Comparison of ENCODE assay signal across 11 cellular contexts in the genomic region with DNA sequence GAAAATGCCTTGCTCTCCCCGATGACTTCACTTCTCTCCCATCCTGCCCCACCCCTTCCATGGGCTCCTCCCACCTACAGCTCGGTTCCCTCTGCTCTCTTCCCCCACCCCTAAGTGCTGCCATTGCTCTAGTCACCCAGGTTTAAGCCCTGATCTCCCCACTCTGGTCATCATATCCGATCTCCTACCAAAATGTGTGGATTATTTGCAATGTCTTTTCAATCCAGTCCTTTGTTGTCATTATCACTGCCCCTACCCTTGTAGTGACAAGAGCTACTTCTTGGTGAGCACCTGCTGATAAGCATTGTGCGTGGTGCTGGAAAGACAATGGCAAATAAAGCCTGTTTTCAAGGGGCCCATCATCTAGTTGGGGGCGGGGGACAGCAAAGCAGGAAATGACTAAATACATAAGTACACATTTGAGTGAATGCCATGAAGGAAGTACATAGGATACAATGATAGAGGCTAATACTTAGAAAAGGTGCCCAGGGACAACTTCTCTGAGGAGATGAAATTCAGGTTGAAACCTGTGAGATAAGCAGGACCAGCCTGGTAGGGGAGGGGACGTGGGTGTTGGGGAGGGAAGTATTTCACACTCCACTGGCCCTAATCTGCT.
A peak's percentile ranks its signal among the peaks of the same experiment; 100 is the strongest.
DNase-seq lines count a peak whose midpoint lies in the region; ATAC-seq and TF ChIP-seq lines count a peak whose summit lies in the region.
"Had no signal": no experiment of that assay in that cellular context is flagged by ENCODE, and none has a peak within 500 bp of the region (broad histone marks: within the 10 kb centered on the region; RNA-seq: fewer than 3 reads in every experiment).

No MANE protein-coding gene starts in this region.

- CTCF ChIA-PET in CD8-positive, alpha-beta T cell (lab: Charles Lee), result interaction anchor here (1.5 kb wide), 1 partner anchor 12 kb away, joined by 3 read pairs; no protein-coding TSS in a partner anchor

- peak; percentile 61 for ATAC-seq in GM19463 (IDR thresholded peaks at IDR 0.05; ENCODE audit: unreplicated experiment)
- ATAC-seq in CD8-positive, alpha-beta T cell, result no peak

- H3K4me1 Mint-ChIP-seq in endodermal cell, result peaks cover 29% of the 10 kb centered on the region
- no peaks in the 10 kb centered on the region for H3K4me1 Mint-ChIP-seq in CD8-positive, alpha-beta T cell (ENCODE audit: low read depth)
- H3K4me1 Mint-ChIP-seq: brain had no signal

- no peak overlapping the region for H3K27ac ChIP-seq in endodermal cell (ENCODE audit: low read depth, low read length)
- no peak overlapping the region for H3K27ac ChIP-seq in CD8-positive, alpha-beta T cell (ENCODE audit: low read depth, low read length)
- H3K27ac ChIP-seq: spleen, transverse colon had no signal

- peak overlapping the region; percentile 64 for H3K27ac Mint-ChIP-seq in endodermal cell
- H3K27ac Mint-ChIP-seq in CD8-positive, alpha-beta T cell, result no peak overlapping the region

- peaks cover 74% of the 10 kb centered on the region for H3K9me3 Mint-ChIP-seq in endodermal cell
- H3K9me3 Mint-ChIP-seq in CD8-positive, alpha-beta T cell, result no peaks in the 10 kb centered on the region

- TF ChIP-seq CTCF in endodermal cell (conservative IDR thresholded peaks at IDR 0.05), result no peak
- no peak for TF ChIP-seq CTCF in CD8-positive, alpha-beta T cell (IDR thresholded peaks at IDR 0.05)
- no peak for TF ChIP-seq CTCF in GM20000 (IDR thresholded peaks at IDR 0.05; ENCODE audit: extremely low read depth, missing control alignments)

- H3K27me3 ChIP-seq in endodermal cell (ENCODE audit: control insufficient read depth, insufficient read depth, low read length, poor library complexity, severe bottlenecking), result no peaks in the 10 kb centered on the region
- H3K27me3 ChIP-seq in CD8-positive, alpha-beta T cell (ENCODE audit: insufficient read depth, low read length), result no peaks in the 10 kb centered on the region
- H3K27me3 ChIP-seq: spleen, transverse colon had no signal

- no peak overlapping the region for H3K4me3 ChIP-seq in endodermal cell (ENCODE audit: low read length)
- H3K4me3 ChIP-seq in CD8-positive, alpha-beta T cell (ENCODE audit: low read depth, low read length), result no peak overlapping the region
- H3K4me3 ChIP-seq: spleen, transverse colon had no signal

- POLR2A ChIA-PET in CD8-positive, alpha-beta T cell (lab: Charles Lee), result no interaction called here

- no peak overlapping the region for H3K9ac ChIP-seq in endodermal cell (ENCODE audit: extremely low read depth, low read length, poor library complexity, severe bottlenecking)

- no peak overlapping the region for H3K4me3 Mint-ChIP-seq in endodermal cell
- H3K4me3 Mint-ChIP-seq in CD8-positive, alpha-beta T cell, result no peak overlapping the region
- H3K4me3 Mint-ChIP-seq: brain had no signal

- DNase-seq in DMS53 (lab: John Stamatoyannopoulos, UW) (peak; percentile 96), NCI-H345 (lab: John Stamatoyannopoulos, UW) (peak; percentile 60), endodermal cell (peak; percentile 71), HPDE6-E6E7 (ENCODE audit: extremely low spot score) (no peak), hippocampal formation (lab: John Stamatoyannopoulos, UW) (no peak), GM20000 (ENCODE audit: low spot score) (no peak)
- no peak for DNase-seq in CD8-positive, alpha-beta T cell
- DNase-seq: spleen, transverse colon had no signal

- intact Hi-C loops in CD8-positive, alpha-beta T cell (cut with DNase I, micrococcal nuclease), result no loop called here

- 23% methylated on average over 5 of the region's 6 CpGs; no CpG with 5 or more reads in 1 of the 2 experiments for WGBS in endodermal cell (ENCODE audit: insufficient coverage in 1 of 2, insufficient read length in 1 of 2), 2 experiments

- H3K9me3 ChIP-seq in endodermal cell (ENCODE audit: control insufficient read depth, low read length), result no peaks in the 10 kb centered on the region
- no peaks in the 10 kb centered on the region for H3K9me3 ChIP-seq in CD8-positive, alpha-beta T cell (ENCODE audit: low read length)
- H3K9me3 ChIP-seq: spleen, transverse colon had no signal

- peaks cover 11% of the 10 kb centered on the region for H3K36me3 Mint-ChIP-seq in endodermal cell (ENCODE audit: low read depth)
- no peaks in the 10 kb centered on the region for H3K36me3 Mint-ChIP-seq in CD8-positive, alpha-beta T cell
- H3K36me3 Mint-ChIP-seq: brain had no signal

- no peaks in the 10 kb centered on the region for H3K4me1 ChIP-seq in endodermal cell (ENCODE audit: control insufficient read depth, insufficient read depth, low read length)
- no peaks in the 10 kb centered on the region for H3K4me1 ChIP-seq in CD8-positive, alpha-beta T cell (ENCODE audit: insufficient read depth, low read length)
- H3K4me1 ChIP-seq: spleen, transverse colon had no signal

- no peaks in the 10 kb centered on the region for H3K36me3 ChIP-seq in endodermal cell (ENCODE audit: control insufficient read depth, insufficient read depth, low read length)
- H3K36me3 ChIP-seq in CD8-positive, alpha-beta T cell (ENCODE audit: insufficient read depth, low read length), result no peaks in the 10 kb centered on the region
- H3K36me3 ChIP-seq: transverse colon had no signal

- H3K27me3 Mint-ChIP-seq in endodermal cell (ENCODE audit: insufficient read depth), result no peaks in the 10 kb centered on the region
- no peaks in the 10 kb centered on the region for H3K27me3 Mint-ChIP-seq in CD8-positive, alpha-beta T cell (ENCODE audit: low read depth)
- H3K27me3 Mint-ChIP-seq: brain had no signal

Comparison
In these comparisons a context has a peak if more than half of its experiments do, and no peak if none do; other contexts are left out.
1. DNase-seq: peak in DMS53 (single experiment), NCI-H345 (single experiment) and endodermal cell (single experiment); none in HPDE6-E6E7 (single experiment), hippocampal formation (0 of 2), CD8-positive, alpha-beta T cell (0 of 7) and GM20000 (single experiment).